ENCODE assay signal across 23 cellular contexts in the genomic region with DNA sequence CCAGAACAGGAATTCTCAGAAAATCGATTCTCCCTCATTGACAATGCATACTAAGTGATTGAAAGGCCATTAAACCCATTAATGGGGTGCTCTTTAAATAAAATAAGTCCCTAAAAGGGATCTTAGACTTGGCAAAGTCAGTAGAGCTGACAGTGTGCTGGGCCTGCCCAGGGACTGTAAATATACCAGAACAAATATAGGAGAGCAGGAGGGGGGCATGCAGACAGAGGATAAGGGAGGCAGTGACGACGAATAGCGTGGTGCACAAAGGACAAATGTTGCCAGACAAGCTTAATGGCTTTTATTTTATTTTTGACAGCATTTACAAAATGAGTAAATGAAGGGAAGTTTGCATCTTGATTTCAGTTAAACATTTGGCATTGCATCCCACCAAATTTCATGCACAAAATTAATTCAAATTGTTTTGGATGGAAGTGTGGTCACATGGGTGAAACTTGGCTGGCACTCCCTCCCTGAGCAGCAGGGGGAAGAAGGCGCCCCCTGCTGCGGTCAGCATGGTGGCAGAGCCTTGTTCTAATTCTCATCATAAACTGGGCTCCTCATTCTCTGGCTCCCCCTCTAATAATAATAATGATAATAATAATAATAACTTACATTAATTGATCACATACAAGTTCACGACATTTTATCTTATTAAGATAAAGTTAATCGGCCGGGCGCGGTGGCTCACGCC.
DNase-seq lines count a peak whose midpoint lies in the region; ATAC-seq and TF ChIP-seq lines count a peak whose summit lies in the region.
"Had no signal": no experiment of that assay in that cellular context is flagged by ENCODE, and none has a peak within 500 bp of the region (broad histone marks: within the 10 kb centered on the region; RNA-seq: fewer than 3 reads in every experiment).

No MANE protein-coding gene starts in this region.

- H3K9me2 ChIP-seq in HCT116 (ENCODE audit: insufficient read depth) (no peaks in the 10 kb centered on the region), hepatocyte (replicated peaks; ENCODE audit: insufficient read depth) (no peaks in the 10 kb centered on the region)

- H3K79me2 ChIP-seq in HCT116 (ENCODE audit: insufficient read depth, low read length), result no peaks in the 10 kb centered on the region
- H3K79me2 ChIP-seq in hepatocyte, result no peaks in the 10 kb centered on the region

- TF ChIP-seq CTCF in A673 (conservative IDR thresholded peaks at IDR 0.05; ENCODE audit: low read depth, low read length) (0 out of 2 replicates have a peak, but pooled peaks have one; percentile 27), HCT116 (IDR thresholded peaks at IDR 0.05 in 2 of 3, conservative IDR thresholded peaks at IDR 0.05 in 1 of 3; ENCODE audit: borderline replicate concordance in 1 of 3, insufficient read depth in 1 of 3, low read depth in 2 of 3, low read length in 2 of 3) (peak in 2 of 3 experiments; percentile 29 to 46; a peak in 3 of 6 replicates), hepatocyte (IDR thresholded peaks at IDR 0.05; ENCODE audit: poor library complexity) (no peak), CD14-positive monocyte (IDR thresholded peaks at IDR 0.05) (no peak)

- peaks cover 0 to 6% (median 0%) of the 10 kb centered on the region in 7 donors for H3K9me3 Mint-ChIP-seq in CD14-positive monocyte
- H3K9me3 Mint-ChIP-seq: CD8-positive, alpha-beta memory T cell had no signal

- 86% methylated on average over 12 of the region's 12 CpGs for WGBS in hepatocyte (ENCODE audit: low lambda C conversion rate, missing lambda C conversion rate)

- BruUV-seq in A673 (replicated peaks; lab: Mats Ljungman, UMichigan) (no TSS peak), HCT116 (replicated peaks; lab: Mats Ljungman, UMichigan) (no TSS peak)

- DNase-seq in A673 (ENCODE audit: low spot score), result no peak
- DNase-seq in HCT116 (ENCODE audit: low read depth, low spot score), result no peak
- DNase-seq in NCI-H345 (lab: John Stamatoyannopoulos, UW), result peak; percentile 31
- DNase-seq in cerebellar cortex (ENCODE audit: low spot score), result peak; percentile 66
- DNase-seq in hepatocyte (ENCODE audit: low spot score), result no peak
- DNase-seq in CD14-positive monocyte (ENCODE audit: low spot score), result no peak
- DNase-seq: activated CD8-positive, alpha-beta memory T cell treated with anti-CD3 and anti-CD28 coated beads for 24 hours; CD8-positive, alpha-beta memory T cell; esophagus squamous epithelium; GDM1; GM23248; KG1; left ventricle myocardium superior; NCI-H1694; NCI-H82; stimulated activated CD4-positive, alpha-beta T cell treated with anti-CD3 and anti-CD28 coated beads, Interleukin-1b, Interleukin-23, amount 100 ng/mL, for 48 hours; T-helper 1 cell had no signal

- H2AFZ ChIP-seq in HCT116 (ENCODE audit: low read depth, low read length, poor library complexity, severe bottlenecking), result no peak overlapping the region
- no peak overlapping the region for H2AFZ ChIP-seq in hepatocyte
- H2AFZ ChIP-seq: GM23248 had no signal

- H3K4me3 ChIP-seq in A673 (ENCODE audit: low read depth, low read length, poor library complexity, severe bottlenecking), result no peak overlapping the region
- no peak overlapping the region for H3K4me3 ChIP-seq in HCT116 (replicated peaks in 1 of 2; ENCODE audit: low read depth in 1 of 2, low read length in 2 of 2)
- H3K4me3 ChIP-seq in hepatocyte, result no peak overlapping the region
- H3K4me3 ChIP-seq: breast epithelium, esophagus squamous epithelium, GM23248, vagina had no signal

- H3K36me3 ChIP-seq in A673 (ENCODE audit: insufficient read depth, low read length, poor library complexity, severe bottlenecking) (no peaks in the 10 kb centered on the region), HCT116 (ENCODE audit: control insufficient read depth in 1 of 2, insufficient read depth in 2 of 2, low read length in 2 of 2) (no peaks in the 10 kb centered on the region), hepatocyte (replicated peaks; ENCODE audit: insufficient read depth, low read depth) (no peaks in the 10 kb centered on the region)
- H3K36me3 ChIP-seq: breast epithelium, esophagus squamous epithelium, vagina had no signal

- no peak overlapping the region for H3K4me2 ChIP-seq in HCT116 (ENCODE audit: low read length)
- no peak overlapping the region for H3K4me2 ChIP-seq in hepatocyte

- ATAC-seq in HCT116 (peak; percentile 67; the same call in 1 of the 2 replicates), GM18502 (IDR thresholded peaks at IDR 0.05; ENCODE audit: poor library complexity, unreplicated experiment) (no peak), GM18867 (IDR thresholded peaks at IDR 0.05; ENCODE audit: unreplicated experiment) (no peak)
- ATAC-seq: left ventricle myocardium superior had no signal

- CTCF ChIA-PET in A673 (lab: Charles Lee), result no interaction called here
- CTCF ChIA-PET in HCT116 (lab: Charles Lee), result no interaction called here

- peak; percentile 32; the same call in 1 of the 2 replicates for TF ChIP-seq RAD21 in HCT116 (IDR thresholded peaks at IDR 0.05; ENCODE audit: low read depth)

- H3K4me1 ChIP-seq in A673 (ENCODE audit: insufficient read depth, low read length, poor library complexity, severe bottlenecking) (no peaks in the 10 kb centered on the region), HCT116 (ENCODE audit: control insufficient read depth in 1 of 2, insufficient read depth in 2 of 2, low read length in 2 of 2) (no peaks in the 10 kb centered on the region), hepatocyte (ENCODE audit: insufficient read depth) (no peaks in the 10 kb centered on the region)
- H3K4me1 ChIP-seq: breast epithelium, esophagus squamous epithelium, vagina had no signal

- H3K27me3 ChIP-seq in A673 (replicated peaks; ENCODE audit: insufficient read depth, low read depth, low read length, poor library complexity), result peaks cover 56% of the 10 kb centered on the region
- H3K27me3 ChIP-seq in HCT116 (ENCODE audit: insufficient read depth, low read length), result no peaks in the 10 kb centered on the region
- peaks cover 3% of the 10 kb centered on the region for H3K27me3 ChIP-seq in hepatocyte
- H3K27me3 ChIP-seq: vagina had no signal

- no peak for TF ChIP-seq POLR2A in HCT116 (IDR thresholded peaks at IDR 0.05; ENCODE audit: borderline replicate concordance, extremely low read depth, insufficient read depth, insufficient read length)

- intact Hi-C loops in A673 (cut with micrococcal nuclease; ENCODE audit: unreplicated experiment), result no loop called here
- intact Hi-C loops in HCT116 (cut with micrococcal nuclease), result loop anchor here (10.0 kb wide), 1 partner anchor 613 kb away; no protein-coding TSS in a partner anchor
- intact Hi-C loops in CD14-positive monocyte (cut with micrococcal nuclease), result loop anchor here in 1 of 2 donors (10.0 kb wide), 1 partner anchor 133 kb away; no protein-coding TSS in a partner anchor

- H3K9ac ChIP-seq in HCT116 (ENCODE audit: low read length), result no peak overlapping the region
- H3K9ac ChIP-seq: GM23248 had no signal

- RAD21 ChIA-PET in HCT116 (lab: Charles Lee; ENCODE audit: low non-redundant PET in 1 of 2, low total read pairs in 2 of 2, uncharacterized antibody in 2 of 2, unreplicated experiment in 2 of 2), result interaction anchor here in 1 of 2 experiments (1.5 kb wide), 1 partner anchor 137 kb away, joined by 3 read pairs; no protein-coding TSS in a partner anchor

- H3K27ac ChIP-seq in A673 (ENCODE audit: low read depth, low read length, poor library complexity, severe bottlenecking), result no peak overlapping the region
- no peak overlapping the region for H3K27ac ChIP-seq in HCT116 (ENCODE audit: low read depth, low read length)
- no peak overlapping the region for H3K27ac ChIP-seq in hepatocyte
- H3K27ac ChIP-seq: breast epithelium, esophagus squamous epithelium, GM23248, RWPE1, vagina had no signal

- H4K20me1 ChIP-seq in HCT116 (ENCODE audit: insufficient read depth) (no peaks in the 10 kb centered on the region), hepatocyte (ENCODE audit: insufficient read depth, poor library complexity, severe bottlenecking) (no peaks in the 10 kb centered on the region)

- no peaks in the 10 kb centered on the region for H3K36me3 Mint-ChIP-seq in CD14-positive monocyte
- H3K36me3 Mint-ChIP-seq: CD8-positive, alpha-beta memory T cell; WTC11 had no signal

- H3K4me3 Mint-ChIP-seq in CD14-positive monocyte, result no peak overlapping the region
- H3K4me3 Mint-ChIP-seq: CD8-positive, alpha-beta memory T cell; WTC11 had no signal

- no peak overlapping the region for H3K27ac Mint-ChIP-seq in CD14-positive monocyte
- H3K27ac Mint-ChIP-seq: CD8-positive, alpha-beta memory T cell had no signal

- POLR2A ChIA-PET in A673 (lab: Charles Lee; ENCODE audit: low non-redundant PET), result no interaction called here
- POLR2A ChIA-PET in HCT116 (lab: Charles Lee), result no interaction called here

- peaks cover 4 to 5% (median 5%) of the 10 kb centered on the region in 3 donors for H3K27me3 Mint-ChIP-seq in CD14-positive monocyte (ENCODE audit: low read depth in 3 of 3)

- H3K9me3 ChIP-seq in A673 (ENCODE audit: low read depth, low read length, poor library complexity, severe bottlenecking) (no peaks in the 10 kb centered on the region), HCT116 (ENCODE audit: control insufficient read depth in 1 of 2, insufficient read depth in 1 of 2, low read depth in 1 of 2, low read length in 2 of 2) (no peaks in the 10 kb centered on the region), hepatocyte (ENCODE audit: low read depth) (no peaks in the 10 kb centered on the region)
- H3K9me3 ChIP-seq: breast epithelium, esophagus squamous epithelium, vagina had no signal

- H3K4me1 Mint-ChIP-seq in CD14-positive monocyte, result peaks cover 2% of the 10 kb centered on the region
- H3K4me1 Mint-ChIP-seq: CD8-positive, alpha-beta memory T cell had no signal

TF ChIP-seq in HCT116, 20 proteins besides CTCF, POLR2A, EP300 and RAD21 (continues in another document):
- TF ChIP-seq EGR1 (IDR thresholded peaks at IDR 0.05; ENCODE audit: low read depth), result no peak
- TF ChIP-seq, protein P1, sequence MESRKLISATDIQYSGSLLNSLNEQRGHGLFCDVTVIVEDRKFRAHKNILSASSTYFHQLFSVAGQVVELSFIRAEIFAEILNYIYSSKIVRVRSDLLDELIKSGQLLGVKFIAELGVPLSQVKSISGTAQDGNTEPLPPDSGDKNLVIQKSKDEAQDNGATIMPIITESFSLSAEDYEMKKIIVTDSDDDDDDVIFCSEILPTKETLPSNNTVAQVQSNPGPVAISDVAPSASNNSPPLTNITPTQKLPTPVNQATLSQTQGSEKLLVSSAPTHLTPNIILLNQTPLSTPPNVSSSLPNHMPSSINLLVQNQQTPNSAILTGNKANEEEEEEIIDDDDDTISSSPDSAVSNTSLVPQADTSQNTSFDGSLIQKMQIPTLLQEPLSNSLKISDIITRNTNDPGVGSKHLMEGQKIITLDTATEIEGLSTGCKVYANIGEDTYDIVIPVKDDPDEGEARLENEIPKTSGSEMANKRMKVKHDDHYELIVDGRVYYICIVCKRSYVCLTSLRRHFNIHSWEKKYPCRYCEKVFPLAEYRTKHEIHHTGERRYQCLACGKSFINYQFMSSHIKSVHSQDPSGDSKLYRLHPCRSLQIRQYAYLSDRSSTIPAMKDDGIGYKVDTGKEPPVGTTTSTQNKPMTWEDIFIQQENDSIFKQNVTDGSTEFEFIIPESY (IDR thresholded peaks at IDR 0.05; ENCODE audit: extremely low read depth, insufficient replicate concordance, low read length), result no peak
- TF ChIP-seq CBX3 (IDR thresholded peaks at IDR 0.05; ENCODE audit: low read depth), result no peak

Comparison
In these comparisons a context has a peak if more than half of its experiments do, and no peak if none do; other contexts are left out.
1. DNase-seq: peak in NCI-H345 (single experiment) and cerebellar cortex (single experiment); none in A673 (single experiment), HCT116 (single experiment), hepatocyte (single experiment) and CD14-positive monocyte (single experiment).
2. CTCF ChIP-seq: peak in A673 (single experiment) and HCT116 (2 of 3); none in hepatocyte (single experiment) and CD14-positive monocyte (single experiment).